In genomic region chr3:56823984-56824703, GRCh38 we compare ENCODE assay signal across 23 cellular contexts. TPM values are rescaled to one million over a fixed set of nuclear protein-coding genes. Genes with fewer than 3 reads are reported as not detected.
A peak's percentile ranks its signal among the peaks of the same experiment; 100 is the strongest.
DNase-seq lines count a peak whose midpoint lies in the region; ATAC-seq lines count a peak whose summit lies in the region.
"Had no signal": no experiment of that assay in that cellular context is flagged by ENCODE, and none has a peak within 500 bp of the region (broad histone marks: within the 10 kb centered on the region; RNA-seq: fewer than 3 reads in every experiment).

No MANE protein-coding gene starts in this region.

- H3K27ac ChIP-seq in KOPT-K1 (ENCODE audit: low read depth, low read length, poor library complexity, severe bottlenecking): peak overlapping the region; percentile 38
- H3K27ac ChIP-seq: SJSA1, suprapubic skin had no signal

- H3K9me3 Mint-ChIP-seq in activated naive CD8-positive, alpha-beta T cell treated with anti-CD3 and anti-CD28 coated beads for 36 hours: no peaks in the 10 kb centered on the region
- no peaks in the 10 kb centered on the region for H3K9me3 Mint-ChIP-seq in activated naive CD8-positive, alpha-beta T cell treated with anti-CD3 and anti-CD28 coated beads, Interleukin-2, amount 50 U/mL, for 24 hours
- H3K9me3 Mint-ChIP-seq in central memory CD8-positive, alpha-beta T cell: no peaks in the 10 kb centered on the region
- no peaks in the 10 kb centered on the region for H3K9me3 Mint-ChIP-seq in stimulated activated naive CD8-positive, alpha-beta T cell treated with anti-CD3 and anti-CD28 coated beads, Interleukin-15, amount 100 ng/mL, for 72 hours
- H3K9me3 Mint-ChIP-seq: activated T-helper 2 cell treated with anti-CD3 and anti-CD28 coated beads, Interferon-gamma antibody, Interleukin-2, Interleukin-4, amounts not matched to agents 10 μg/mL and 5 μg/mL and 100 μg/mL, durations not matched to agents 14 hours and 24 hours and 36 hours; immature natural killer cell had no signal

- intact Hi-C loops in Right ventricle myocardium superior (cut with DNase I): no loop called here

- H3K36me3 ChIP-seq in KOPT-K1 (ENCODE audit: insufficient read depth, low read length): no peaks in the 10 kb centered on the region
- H3K36me3 ChIP-seq: HAP-1, SJSA1, suprapubic skin had no signal

- H3K4me3 Mint-ChIP-seq in activated naive CD8-positive, alpha-beta T cell treated with anti-CD3 and anti-CD28 coated beads for 36 hours: no peak overlapping the region
- no peak overlapping the region for H3K4me3 Mint-ChIP-seq in activated naive CD8-positive, alpha-beta T cell treated with anti-CD3 and anti-CD28 coated beads, Interleukin-2, amount 50 U/mL, for 24 hours
- no peak overlapping the region for H3K4me3 Mint-ChIP-seq in central memory CD8-positive, alpha-beta T cell
- peak overlapping the region; percentile 50 to 57 for H3K4me3 Mint-ChIP-seq in stimulated activated naive CD8-positive, alpha-beta T cell treated with anti-CD3 and anti-CD28 coated beads, Interleukin-15, amount 100 ng/mL, for 72 hours
- H3K4me3 Mint-ChIP-seq: IgD-negative memory B cell, immature natural killer cell had no signal

- peaks cover 3% of the 10 kb centered on the region for H3K36me3 Mint-ChIP-seq in activated naive CD8-positive, alpha-beta T cell treated with anti-CD3 and anti-CD28 coated beads for 36 hours
- H3K36me3 Mint-ChIP-seq in activated naive CD8-positive, alpha-beta T cell treated with anti-CD3 and anti-CD28 coated beads, Interleukin-2, amount 50 U/mL, for 24 hours (ENCODE audit: low read depth): no peaks in the 10 kb centered on the region
- peaks cover 2% of the 10 kb centered on the region for H3K36me3 Mint-ChIP-seq in central memory CD8-positive, alpha-beta T cell (ENCODE audit: insufficient read depth)
- H3K36me3 Mint-ChIP-seq: immature natural killer cell had no signal

- H3K9me3 ChIP-seq in KOPT-K1 (ENCODE audit: insufficient read depth, low read length, poor library complexity, severe bottlenecking): no peaks in the 10 kb centered on the region
- H3K9me3 ChIP-seq: HAP-1, SJSA1, suprapubic skin had no signal

- H3K27me3 Mint-ChIP-seq in activated naive CD8-positive, alpha-beta T cell treated with anti-CD3 and anti-CD28 coated beads for 36 hours: no peaks in the 10 kb centered on the region
- H3K27me3 Mint-ChIP-seq in activated naive CD8-positive, alpha-beta T cell treated with anti-CD3 and anti-CD28 coated beads, Interleukin-2, amount 50 U/mL, for 24 hours: no peaks in the 10 kb centered on the region
- H3K27me3 Mint-ChIP-seq in central memory CD8-positive, alpha-beta T cell: no peaks in the 10 kb centered on the region
- H3K27me3 Mint-ChIP-seq in stimulated activated naive CD8-positive, alpha-beta T cell treated with anti-CD3 and anti-CD28 coated beads, Interleukin-15, amount 100 ng/mL, for 72 hours: no peaks in the 10 kb centered on the region
- H3K27me3 Mint-ChIP-seq: IgD-negative memory B cell had no signal

- no peak for DNase-seq in activated naive CD8-positive, alpha-beta T cell treated with anti-CD3 and anti-CD28 coated beads for 36 hours
- DNase-seq in activated naive CD8-positive, alpha-beta T cell treated with anti-CD3 and anti-CD28 coated beads, Interleukin-2, amount 50 U/mL, for 24 hours: no peak
- DNase-seq in central memory CD8-positive, alpha-beta T cell (ENCODE audit: low spot score in 2 of 2): no peak
- DNase-seq in stimulated activated naive CD8-positive, alpha-beta T cell treated with anti-CD3 and anti-CD28 coated beads, Interleukin-15, amount 100 ng/mL, for 72 hours: no peak
- DNase-seq in stimulated activated CD4-positive, alpha-beta T cell treated with anti-CD3 and anti-CD28 coated beads, Interleukin-4, amount 100 ng/mL, for 1 hour: no peak
- DNase-seq in SHP77 (lab: John Stamatoyannopoulos, UW) (no peak), Right ventricle myocardium superior (no peak)
- DNase-seq: activated CD4-positive, alpha-beta T cell treated with anti-CD3 and anti-CD28 coated beads, Interleukin-2, amount 50 U/mL, for 4 hours; amniotic stem cell; EL; immature natural killer cell; MV-4-11; NCI-H2029 treated with DMSO at 0.1 percent for 48 hours; posterior cingulate gyrus; small intestine; stimulated activated CD8-positive, alpha-beta memory T cell treated with anti-CD3 and anti-CD28 coated beads, Interleukin-4, amount 100 ng/mL, for 48 hours had no signal

- peaks cover 36% of the 10 kb centered on the region for H3K4me1 Mint-ChIP-seq in activated naive CD8-positive, alpha-beta T cell treated with anti-CD3 and anti-CD28 coated beads for 36 hours
- H3K4me1 Mint-ChIP-seq in activated naive CD8-positive, alpha-beta T cell treated with anti-CD3 and anti-CD28 coated beads, Interleukin-2, amount 50 U/mL, for 24 hours: peaks cover 39% of the 10 kb centered on the region
- H3K4me1 Mint-ChIP-seq in central memory CD8-positive, alpha-beta T cell: peaks cover 34% of the 10 kb centered on the region
- H3K4me1 Mint-ChIP-seq in stimulated activated naive CD8-positive, alpha-beta T cell treated with anti-CD3 and anti-CD28 coated beads, Interleukin-15, amount 100 ng/mL, for 72 hours: peaks cover 47% of the 10 kb centered on the region

- peak overlapping the region; percentile 9 for H3K27ac Mint-ChIP-seq in activated naive CD8-positive, alpha-beta T cell treated with anti-CD3 and anti-CD28 coated beads for 36 hours
- H3K27ac Mint-ChIP-seq in activated naive CD8-positive, alpha-beta T cell treated with anti-CD3 and anti-CD28 coated beads, Interleukin-2, amount 50 U/mL, for 24 hours: no peak overlapping the region
- H3K27ac Mint-ChIP-seq in central memory CD8-positive, alpha-beta T cell (ENCODE audit: low read depth): peak overlapping the region; percentile 66
- H3K27ac Mint-ChIP-seq in stimulated activated naive CD8-positive, alpha-beta T cell treated with anti-CD3 and anti-CD28 coated beads, Interleukin-15, amount 100 ng/mL, for 72 hours: peak overlapping the region in 1 of 2 donors; percentile 28
- H3K27ac Mint-ChIP-seq: IgD-negative memory B cell had no signal

- ATAC-seq in activated naive CD8-positive, alpha-beta T cell treated with anti-CD3 and anti-CD28 coated beads, Interleukin-2, amount 50 U/mL, for 24 hours: no peak
- no peak for ATAC-seq in central memory CD8-positive, alpha-beta T cell (replicated peaks; ENCODE audit: extremely low read depth, poor library complexity, severe bottlenecking)
- ATAC-seq in stimulated activated naive CD8-positive, alpha-beta T cell treated with anti-CD3 and anti-CD28 coated beads, Interleukin-15, amount 100 ng/mL, for 72 hours: peak; percentile 28
- ATAC-seq in Right ventricle myocardium superior (ENCODE audit: poor library complexity): no peak
- ATAC-seq: esophagus mucosa had no signal

RNA-seq across cellular contexts. Expression of gene ARHGEF3, which starts 22.4 kb away (rescaled TPM):
- total RNA-seq in activated naive CD8-positive, alpha-beta T cell treated with anti-CD3 and anti-CD28 coated beads for 36 hours: 10 to 100 TPM; 81.2 to 88.2 TPM
- 15.0 TPM for total RNA-seq in Right ventricle myocardium superior

Comparison
In these comparisons a context has a peak if more than half of its experiments do, and no peak if none do; other contexts are left out.
1. H3K4me3 Mint-ChIP-seq: peak in stimulated activated naive CD8-positive, alpha-beta T cell treated with anti-CD3 and anti-CD28 coated beads, Interleukin-15, amount 100 ng/mL, for 72 hours (2 of 2); none in activated naive CD8-positive, alpha-beta T cell treated with anti-CD3 and anti-CD28 coated beads for 36 hours (single experiment), activated naive CD8-positive, alpha-beta T cell treated with anti-CD3 and anti-CD28 coated beads, Interleukin-2, amount 50 U/mL, for 24 hours (single experiment) and central memory CD8-positive, alpha-beta T cell (single experiment).